In the genomic region with DNA sequence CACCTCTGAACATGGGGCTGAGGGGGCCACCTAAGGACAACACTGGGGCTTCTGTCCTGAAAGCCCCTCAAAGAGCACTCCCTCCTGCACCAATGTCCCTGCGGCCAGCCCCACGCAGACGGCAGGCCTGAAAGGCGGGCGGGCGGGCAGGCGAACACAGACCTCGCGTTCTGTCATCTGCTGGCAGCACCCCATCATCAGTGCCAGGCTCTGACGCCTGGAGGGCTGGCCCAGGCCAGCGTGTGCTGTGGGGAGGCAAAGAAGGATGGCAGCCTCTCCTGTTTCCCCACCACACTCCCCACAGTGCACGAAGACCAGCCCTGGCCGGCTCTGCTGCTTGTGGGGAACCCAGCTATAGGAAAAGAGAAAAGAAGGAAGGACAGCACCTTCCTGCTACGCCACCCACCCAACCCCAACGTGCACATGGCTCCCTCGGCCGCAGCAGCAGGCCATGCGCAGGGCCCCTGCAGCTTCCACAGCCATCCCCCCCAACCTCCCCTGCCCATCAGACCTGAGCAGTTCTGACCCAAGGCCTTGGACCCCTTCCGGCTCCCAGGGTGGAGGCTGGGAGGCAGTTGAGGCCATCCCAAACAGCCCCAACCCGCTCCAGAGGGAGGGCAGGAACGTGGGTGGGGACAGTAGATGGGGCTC, we compare ENCODE assay signal across 10 cellular contexts. TPM values are rescaled to one million over a fixed set of nuclear protein-coding genes. Genes with fewer than 3 reads are reported as not detected.
DNase-seq lines count a peak whose midpoint lies in the region; ATAC-seq, FAIRE-seq and TF ChIP-seq lines count a peak whose summit lies in the region.
"Had no signal": no experiment of that assay in that cellular context is flagged by ENCODE, and none has a peak within 500 bp of the region (broad histone marks: within the 10 kb centered on the region; RNA-seq: fewer than 3 reads in every experiment).

No MANE protein-coding gene starts in this region.

- peak overlapping the region in 1 of 4 donors; percentile 22 for H3K4me3 ChIP-seq in Peyer's patch
- no peak overlapping the region for H3K4me3 ChIP-seq in small intestine (ENCODE audit: low read depth in 1 of 2, low read length in 2 of 2)
- no peak overlapping the region for H3K4me3 ChIP-seq in testis
- no peak overlapping the region for H3K4me3 ChIP-seq in tibial artery

- peak overlapping the region; percentile 82 to 90 (median 87) for H3K27ac ChIP-seq in Peyer's patch
- peak overlapping the region; percentile 47 for H3K27ac ChIP-seq in epithelial cell of prostate
- H3K27ac ChIP-seq in small intestine (ENCODE audit: low read depth in 1 of 2, low read length in 1 of 2): peak overlapping the region; percentile 24 to 95
- H3K27ac ChIP-seq in testis: no peak overlapping the region
- no peak overlapping the region for H3K27ac ChIP-seq in tibial artery
- H3K27ac ChIP-seq: neutrophil had no signal

- peaks cover 22 to 67% (median 53%) of the 10 kb centered on the region in 4 donors for H3K4me1 ChIP-seq in Peyer's patch
- H3K4me1 ChIP-seq in small intestine (ENCODE audit: control insufficient read depth in 2 of 2, insufficient read depth in 1 of 2, low read depth in 1 of 2, low read length in 1 of 2): peaks cover 10 to 26% of the 10 kb centered on the region in 2 donors
- H3K4me1 ChIP-seq in testis: peaks cover 19% of the 10 kb centered on the region
- H3K4me1 ChIP-seq in tibial artery: peaks cover 5 to 70% (median 47%) of the 10 kb centered on the region in 4 donors

- H3K9me3 ChIP-seq in Peyer's patch (no peaks in the 10 kb centered on the region), small intestine (ENCODE audit: control insufficient read depth, low read depth) (no peaks in the 10 kb centered on the region), testis (no peaks in the 10 kb centered on the region), tibial artery (no peaks in the 10 kb centered on the region)
- H3K9me3 ChIP-seq: neutrophil had no signal

- in situ Hi-C loops in G401 (cut with HindIII; ENCODE audit: low sequenced_read_pairs): no loop called here

- TF ChIP-seq CTCF in Peyer's patch (IDR thresholded peaks at IDR 0.05) (no peak), testis (IDR thresholded peaks at IDR 0.05) (no peak), tibial artery (IDR thresholded peaks at IDR 0.05) (no peak)

- no peak for FAIRE-seq in small intestine (lab: Jason Lieb, UNC)

- TF ChIP-seq POLR2A in Peyer's patch (IDR thresholded peaks at IDR 0.05) (no peak), testis (IDR thresholded peaks at IDR 0.05) (no peak)

- H3K36me3 ChIP-seq in Peyer's patch (peaks cover 0 to 20% (median 0%) of the 10 kb centered on the region in 3 donors), small intestine (ENCODE audit: control insufficient read depth in 2 of 2, insufficient read depth in 2 of 2, low read length in 2 of 2) (peaks cover 7 to 14% of the 10 kb centered on the region in 2 donors), testis (ENCODE audit: low read depth, missing control alignments) (no peaks in the 10 kb centered on the region), tibial artery (peaks cover 13 to 19% (median 15%) of the 10 kb centered on the region in 3 donors)

- intact Hi-C loops in testis (cut with DNase I; ENCODE audit: low total_unique reads) (no loop called here), tibial artery (cut with DNase I; ENCODE audit: low total_unique reads) (no loop called here)

- ATAC-seq in GM19035 (IDR thresholded peaks at IDR 0.05; ENCODE audit: unreplicated experiment): no peak

- WGBS in small intestine, 3 donors: 66 to 79% (median 70%) methylated on average over 21 of the region's 21 CpGs
- 74 to 77% methylated on average over 10 to 21 of the region's 21 CpGs for WGBS in testis, 2 donors

- H3K27me3 ChIP-seq in Peyer's patch (no peaks in the 10 kb centered on the region), small intestine (ENCODE audit: control insufficient read depth in 2 of 2, insufficient read depth in 2 of 2, low read length in 2 of 2) (no peaks in the 10 kb centered on the region), testis (no peaks in the 10 kb centered on the region), tibial artery (no peaks in the 10 kb centered on the region)

- DNase-seq in G401 (ENCODE audit: low spot score): peak; percentile 79
- no peak for DNase-seq in Peyer's patch
- DNase-seq in epithelial cell of prostate (ENCODE audit: low read depth, low spot score): no peak
- no peak for DNase-seq in small intestine
- no peak for DNase-seq in testis
- DNase-seq in tibial artery: no peak
- DNase-seq: dermis blood vessel endothelial cell, NCI-H526 treated with DMSO at 0.1 percent for 48 hours had no signal

RNA-seq across cellular contexts. Expression of a gene that starts 3.5 kb away (rescaled TPM):
- 61.5 and 86.1 TPM in 2 replicates for total RNA-seq in G401 (2014; rRNA removed; shearing (Covaris generic))
- total RNA-seq in Peyer's patch (100 to 1,000 TPM in 3 of 4 donors, 10 to 100 TPM in 1; 72.0 to 133 (median 121) TPM), testis (100 to 1,000 TPM; 201 to 208 TPM)
- polyA plus RNA-seq in small intestine (10 to 100 TPM; 27.3 to 43.7 (median 38.0) TPM), testis (ENCODE audit: insufficient read depth, low read depth, low replicate concordance) (239 TPM)

RNA-seq across cellular contexts. Expression of a gene that starts 10.0 kb away (rescaled TPM):
- not detected in 2 replicates for total RNA-seq in G401 (2014; rRNA removed; shearing (Covaris generic))
- total RNA-seq in Peyer's patch (1 to 10 TPM in 3 of 4 donors, under 1 TPM in 1; 0.83 to 8.4 (median 5.8) TPM), testis (1 to 10 TPM; 1.0 to 1.9 TPM)
- polyA plus RNA-seq in small intestine (10 to 100 TPM in 1 of 3 donors, 1 to 10 TPM in 2; 2.2 to 13.9 (median 3.5) TPM), testis (ENCODE audit: insufficient read depth, low read depth, low replicate concordance) (0.99 TPM)

RNA-seq across cellular contexts. Expression of a gene that starts 15.3 kb away (rescaled TPM):
- 1.9 TPM in 1 of 2 replicates, not detected in the other for total RNA-seq in G401 (2014; rRNA removed; shearing (Covaris generic))
- total RNA-seq in Peyer's patch: not detected
- under 1 TPM in 1 of 3 donors, not detected in 2; 0.28 TPM for polyA plus RNA-seq in small intestine
- under 1 TPM; 0.24 to 0.25 TPM for total RNA-seq in testis
- polyA plus RNA-seq in testis (ENCODE audit: insufficient read depth, low read depth, low replicate concordance): not detected
- total RNA-seq: dermis blood vessel endothelial cell had no signal

RNA-seq across cellular contexts. Expression of a gene that starts 36.2 kb away (rescaled TPM):
- 40.6 and 45.7 TPM in 2 replicates for total RNA-seq in G401 (2014; rRNA removed; shearing (Covaris generic))
- total RNA-seq in Peyer's patch: 10 to 100 TPM; 68.5 to 94.9 (median 83.3) TPM
- 10 to 100 TPM; 37.8 to 52.8 (median 51.2) TPM for polyA plus RNA-seq in small intestine
- 100 to 1,000 TPM in 1 of 2 donors, 10 to 100 TPM in 1; 95.4 to 109 TPM for total RNA-seq in testis
- polyA plus RNA-seq in testis (ENCODE audit: insufficient read depth, low read depth, low replicate concordance): 59.7 TPM

RNA-seq across cellular contexts. Expression of a gene that starts 36.7 kb away (rescaled TPM):
- 80.3 and 81.2 TPM in 2 replicates for total RNA-seq in G401 (2014; rRNA removed; shearing (Covaris generic))
- total RNA-seq in Peyer's patch: 10 to 100 TPM; 34.0 to 85.8 (median 41.2) TPM
- polyA plus RNA-seq in small intestine: 10 to 100 TPM; 39.4 to 45.9 (median 40.3) TPM
- total RNA-seq in testis: 10 to 100 TPM; 88.5 to 89.2 TPM
- polyA plus RNA-seq in testis (ENCODE audit: insufficient read depth, low read depth, low replicate concordance): 67.4 TPM

Comparison
In these comparisons a context has a peak if more than half of its experiments do, and no peak if none do; other contexts are left out.
1. H3K27ac ChIP-seq: peak in Peyer's patch (4 of 4), epithelial cell of prostate (single experiment) and small intestine (2 of 2); none in testis (0 of 2) and tibial artery (0 of 2).